In genomic region chr7:158815471-158816128, GRCh38 we compare ENCODE assay signal across 9 cellular contexts. TPM values are rescaled to one million over a fixed set of nuclear protein-coding genes. Genes with fewer than 3 reads are reported as not detected.
A peak's percentile ranks its signal among the peaks of the same experiment; 100 is the strongest.
DNase-seq lines count a peak whose midpoint lies in the region; ATAC-seq, FAIRE-seq and TF ChIP-seq lines count a peak whose summit lies in the region.
"Had no signal": no experiment of that assay in that cellular context is flagged by ENCODE, and none has a peak within 500 bp of the region (broad histone marks: within the 10 kb centered on the region; RNA-seq: fewer than 3 reads in every experiment).

No MANE protein-coding gene starts in this region.

- CTCF ChIA-PET in CD4-positive, alpha-beta memory T cell (lab: Charles Lee; ENCODE audit: partially characterized antibody), result interaction anchor here (0.7 to 2.3 kb wide), 6 partner anchors 9 to 32 kb away, joined by 3 to 7 read pairs (median 4); no protein-coding TSS in a partner anchor
- CTCF ChIA-PET in OCI-LY7 (lab: Charles Lee; ENCODE audit: unreplicated experiment) (no interaction called here), endothelial cell of umbilical vein (lab: Charles Lee) (interaction anchor here (0.6 to 1.5 kb wide), 6 partner anchors 11 to 119 kb away, joined by 3 to 5 read pairs (median 3); no protein-coding TSS in a partner anchor)

- POLR2A ChIA-PET in CD4-positive, alpha-beta memory T cell (lab: Charles Lee; ENCODE audit: partially characterized antibody), result interaction anchor here (1.2 to 6.9 kb wide), 4 partner anchors 11 to 111 kb away, joined by 4 to 137 read pairs (median 4); partner anchors contain the start of genes ESYT2 and NCAPG2
- POLR2A ChIA-PET in OCI-LY7 (lab: Charles Lee), result interaction anchor here (0.6 to 1.8 kb wide), 3 partner anchors 8 to 48 kb away, joined by 3 to 6 read pairs (median 5); no protein-coding TSS in a partner anchor
- POLR2A ChIA-PET in endothelial cell of umbilical vein (lab: Charles Lee), result no interaction called here

- DNase-seq in CD4-positive, alpha-beta memory T cell, result no peak
- no peak for DNase-seq in OCI-LY7 (ENCODE audit: low spot score)
- DNase-seq in endothelial cell of umbilical vein (ENCODE audit: low read depth, low spot score), result no peak
- no peak for DNase-seq in DMS53 treated with DMSO at 0.1 percent for 48 hours (lab: John Stamatoyannopoulos, UW; ENCODE audit: unreplicated experiment)
- DNase-seq in NCI-H748 treated with DMSO at 0.1 percent for 48 hours (lab: John Stamatoyannopoulos, UW), result no peak
- DNase-seq in middle frontal gyrus (ENCODE audit: extremely low spot score, low spot score), result no peak

- no peak overlapping the region for H3K4me3 ChIP-seq in CD4-positive, alpha-beta memory T cell (ENCODE audit: low read length in 2 of 2)
- H3K4me3 ChIP-seq in OCI-LY7 (ENCODE audit: low read depth, low read length, poor library complexity, severe bottlenecking) (peak overlapping the region; percentile 26), endothelial cell of umbilical vein (replicated peaks in 1 of 3; ENCODE audit: insufficient read depth in 1 of 3, low read depth in 1 of 3, low read length in 3 of 3) (no peak overlapping the region), rectal smooth muscle tissue (ENCODE audit: low read length) (peak overlapping the region; percentile 4)

- H3K9me1 ChIP-seq in endothelial cell of umbilical vein (replicated peaks; ENCODE audit: control insufficient read depth, extremely low read depth, insufficient read depth, low read length), result no peaks in the 10 kb centered on the region

- BruUV-seq in OCI-LY7 (replicated peaks; lab: Mats Ljungman, UMichigan) (no TSS peak), endothelial cell of umbilical vein (replicated peaks; lab: Mats Ljungman, UMichigan) (no TSS peak)

- FAIRE-seq in endothelial cell of umbilical vein (lab: Jason Lieb, UNC), result no peak
- FAIRE-seq: islet of Langerhans had no signal

- H3K4me2 ChIP-seq in OCI-LY7 (ENCODE audit: low read length), result peak overlapping the region; percentile 46
- no peak overlapping the region for H3K4me2 ChIP-seq in endothelial cell of umbilical vein (ENCODE audit: insufficient read depth, low read length)

- TF ChIP-seq CTCF in OCI-LY7 (conservative IDR thresholded peaks at IDR 0.05; ENCODE audit: low read length), result no peak
- TF ChIP-seq CTCF in endothelial cell of umbilical vein (IDR thresholded peaks at IDR 0.05; ENCODE audit: extremely low read depth in 1 of 2, insufficient read depth in 1 of 2, low read depth in 1 of 2, low read length in 2 of 2), result no peak

- dilution Hi-C loops in endothelial cell of umbilical vein (cut with MboI; ENCODE audit: extremely low pct_ligation_motif_present, low sequenced_read_pairs), result no loop called here

- intact Hi-C loops in CD4-positive, alpha-beta memory T cell (cut with micrococcal nuclease), result no loop called here
- intact Hi-C loops in OCI-LY7 (cut with micrococcal nuclease; ENCODE audit: unreplicated experiment) (no loop called here), endothelial cell of umbilical vein (cut with micrococcal nuclease) (no loop called here)

- peaks cover 0 to 3% (median 0%) of the 10 kb centered on the region in 8 donors for H3K9me3 Mint-ChIP-seq in CD4-positive, alpha-beta memory T cell

- peaks cover 18% of the 10 kb centered on the region for H3K79me2 ChIP-seq in OCI-LY7 (ENCODE audit: insufficient read depth, low read depth, low read length)
- H3K79me2 ChIP-seq in endothelial cell of umbilical vein (ENCODE audit: control insufficient read depth, insufficient read depth, low read length), result peaks cover 78% of the 10 kb centered on the region

- H3K9me2 ChIP-seq in OCI-LY7 (ENCODE audit: insufficient read depth, low read length), result no peaks in the 10 kb centered on the region

- H3K4me1 ChIP-seq in CD4-positive, alpha-beta memory T cell (ENCODE audit: insufficient read depth, low read length), result peaks cover 95% of the 10 kb centered on the region
- peaks cover 31% of the 10 kb centered on the region for H3K4me1 ChIP-seq in OCI-LY7 (ENCODE audit: insufficient read depth, low read length, poor library complexity, severe bottlenecking)
- peaks cover 49% of the 10 kb centered on the region for H3K4me1 ChIP-seq in endothelial cell of umbilical vein (ENCODE audit: control insufficient read depth, extremely low read depth, insufficient read depth, low read length)
- peaks cover 63% of the 10 kb centered on the region for H3K4me1 ChIP-seq in rectal smooth muscle tissue (ENCODE audit: control insufficient read depth, insufficient read depth, low read length)

- H2AFZ ChIP-seq in OCI-LY7 (ENCODE audit: low read length), result no peak overlapping the region; the same call in 1 of the 2 replicates
- H2AFZ ChIP-seq in endothelial cell of umbilical vein (ENCODE audit: low read depth, low read length), result no peak overlapping the region

- H3K36me3 Mint-ChIP-seq in CD4-positive, alpha-beta memory T cell, result peaks cover 7 to 29% of the 10 kb centered on the region in 2 donors

- peaks cover 77 to 100% (median 92%) of the 10 kb centered on the region in 4 donors for H3K4me1 Mint-ChIP-seq in CD4-positive, alpha-beta memory T cell

- no peaks in the 10 kb centered on the region for H3K27me3 ChIP-seq in CD4-positive, alpha-beta memory T cell (ENCODE audit: insufficient read depth, low read length)
- H3K27me3 ChIP-seq in endothelial cell of umbilical vein (ENCODE audit: control insufficient read depth in 2 of 2, insufficient read depth in 2 of 2, low read length in 2 of 2) (no peaks in the 10 kb centered on the region), rectal smooth muscle tissue (ENCODE audit: control insufficient read depth, insufficient read depth, low read length) (no peaks in the 10 kb centered on the region)

- no peaks in the 10 kb centered on the region for H3K36me3 ChIP-seq in CD4-positive, alpha-beta memory T cell (ENCODE audit: insufficient read depth, low read length)
- no peaks in the 10 kb centered on the region for H3K36me3 ChIP-seq in OCI-LY7 (ENCODE audit: insufficient read depth, low read length)
- no peaks in the 10 kb centered on the region for H3K36me3 ChIP-seq in endothelial cell of umbilical vein (ENCODE audit: control insufficient read depth in 2 of 2, extremely low read depth in 1 of 2, insufficient read depth in 2 of 2, low read length in 2 of 2)
- no peaks in the 10 kb centered on the region for H3K36me3 ChIP-seq in rectal smooth muscle tissue (ENCODE audit: control insufficient read depth, insufficient read depth, low read length)

- H3K27ac Mint-ChIP-seq in CD4-positive, alpha-beta memory T cell, result peak overlapping the region; percentile 97 to 100 (median 99)

- peak overlapping the region; percentile 22 to 96 (median 80) for H3K4me3 Mint-ChIP-seq in CD4-positive, alpha-beta memory T cell

- no peaks in the 10 kb centered on the region for H3K9me3 ChIP-seq in CD4-positive, alpha-beta memory T cell (ENCODE audit: control insufficient read depth in 1 of 2, low read length in 2 of 2)
- no peaks in the 10 kb centered on the region for H3K9me3 ChIP-seq in OCI-LY7 (ENCODE audit: low read length)
- no peaks in the 10 kb centered on the region for H3K9me3 ChIP-seq in endothelial cell of umbilical vein (replicated peaks; ENCODE audit: control insufficient read depth, insufficient read depth, low read length)

- H3K27me3 Mint-ChIP-seq in CD4-positive, alpha-beta memory T cell, result no peaks in the 10 kb centered on the region

- peak overlapping the region; percentile 91 for H3K27ac ChIP-seq in CD4-positive, alpha-beta memory T cell (ENCODE audit: low read depth, low read length)
- no peak overlapping the region for H3K27ac ChIP-seq in OCI-LY7 (ENCODE audit: low read depth, low read length, poor library complexity, severe bottlenecking)
- peak overlapping the region; percentile 55 for H3K27ac ChIP-seq in endothelial cell of umbilical vein (ENCODE audit: insufficient read depth, low read depth, low read length)
- H3K27ac ChIP-seq in rectal smooth muscle tissue (ENCODE audit: low read depth, low read length), result peak overlapping the region; percentile 97

- H3K9ac ChIP-seq in endothelial cell of umbilical vein (replicated peaks; ENCODE audit: extremely low read depth, insufficient read depth, low read length) (no peak overlapping the region), rectal smooth muscle tissue (ENCODE audit: low read length) (no peak overlapping the region)

- no peak for TF ChIP-seq POLR2A in endothelial cell of umbilical vein (IDR thresholded peaks at IDR 0.05; ENCODE audit: low read depth, low read length)

- ATAC-seq in HG02840 (IDR thresholded peaks at IDR 0.05; ENCODE audit: low FRiP score, unreplicated experiment), result no peak

- peaks cover 9% of the 10 kb centered on the region; the same call in 1 of the 2 replicates for H4K20me1 ChIP-seq in OCI-LY7 (ENCODE audit: insufficient read depth, low read length)
- H4K20me1 ChIP-seq in endothelial cell of umbilical vein (replicated peaks; ENCODE audit: control insufficient read depth, extremely low read depth, insufficient read depth, low read length), result peaks cover 3% of the 10 kb centered on the region

RNA-seq across cellular contexts. Expression of gene ESYT2, which starts 13.7 kb away (rescaled TPM):
- total RNA-seq in CD4-positive, alpha-beta memory T cell, result 100 to 1,000 TPM; 114 to 116 TPM
- 10 to 100 TPM; 52.3 to 99.4 TPM for polyA plus RNA-seq in CD4-positive, alpha-beta memory T cell
- 30.5 and 33.7 TPM in 2 replicates for total RNA-seq in OCI-LY7 (2014; rRNA removed; shearing (Covaris generic))
- total RNA-seq in OCI-LY7 (2022) (24.2 and 25.7 TPM in 2 replicates), endothelial cell of umbilical vein (40.6 and 46.6 TPM in 2 replicates)
- 15.5 and 18.8 TPM in 2 replicates for polyA plus RNA-seq in endothelial cell of umbilical vein
- polyA plus RNA-seq in endothelial cell of umbilical vein (2011; cell fraction: cytosol; rRNA removed), result 19.7 and 20.5 TPM in 2 replicates
- 24.4 and 24.8 TPM in 2 replicates for polyA plus RNA-seq in endothelial cell of umbilical vein (2011; cell fraction: nucleus; rRNA removed)
- polyA plus RNA-seq in endothelial cell of umbilical vein (2012), result 24.9 and 34.3 TPM in 2 replicates
- 33.4 and 35.3 TPM in 2 replicates for polyA minus RNA-seq in endothelial cell of umbilical vein
- polyA minus RNA-seq in endothelial cell of umbilical vein (2011; cell fraction: cytosol; rRNA and poly(A)+ RNA removed), result 50.1 TPM
- polyA minus RNA-seq in endothelial cell of umbilical vein (2011; cell fraction: nucleus; rRNA and poly(A)+ RNA removed), result 21.1 and 24.2 TPM in 2 replicates

RNA-seq across cellular contexts. Expression of gene DYNC2I1, which starts 40.8 kb away (rescaled TPM):
- 10 to 100 TPM; 14.7 to 15.2 TPM for total RNA-seq in CD4-positive, alpha-beta memory T cell
- polyA plus RNA-seq in CD4-positive, alpha-beta memory T cell, result 10 to 100 TPM in 1 of 2 donors, 1 to 10 TPM in 1; 6.2 to 24.1 TPM
- total RNA-seq in OCI-LY7 (2014; rRNA removed; shearing (Covaris generic)), result 5.6 and 17.1 TPM in 2 replicates
- total RNA-seq in OCI-LY7 (2022), result 12.0 TPM in 2 replicates
- total RNA-seq in endothelial cell of umbilical vein, result 13.9 and 14.6 TPM in 2 replicates
- polyA plus RNA-seq in endothelial cell of umbilical vein, result 10.4 and 10.8 TPM in 2 replicates
- polyA plus RNA-seq in endothelial cell of umbilical vein (2011; cell fraction: cytosol; rRNA removed), result 5.5 and 7.8 TPM in 2 replicates
- polyA plus RNA-seq in endothelial cell of umbilical vein (2011; cell fraction: nucleus; rRNA removed), result 23.6 and 29.0 TPM in 2 replicates
- 6.8 and 7.2 TPM in 2 replicates for polyA plus RNA-seq in endothelial cell of umbilical vein (2012)
- polyA minus RNA-seq in endothelial cell of umbilical vein, result 8.1 and 8.4 TPM in 2 replicates
- polyA minus RNA-seq in endothelial cell of umbilical vein (2011; cell fraction: cytosol; rRNA and poly(A)+ RNA removed), result 3.9 TPM
- 9.2 and 11.4 TPM in 2 replicates for polyA minus RNA-seq in endothelial cell of umbilical vein (2011; cell fraction: nucleus; rRNA and poly(A)+ RNA removed)

Comparison
In these comparisons a context has a peak if more than half of its experiments do, and no peak if none do; other contexts are left out.
1. H3K4me3 ChIP-seq: peak in OCI-LY7 (single experiment) and rectal smooth muscle tissue (single experiment); none in CD4-positive, alpha-beta memory T cell (0 of 2) and endothelial cell of umbilical vein (0 of 3).